1 cellular context compared by ENCODE assay signal in the genomic region with DNA sequence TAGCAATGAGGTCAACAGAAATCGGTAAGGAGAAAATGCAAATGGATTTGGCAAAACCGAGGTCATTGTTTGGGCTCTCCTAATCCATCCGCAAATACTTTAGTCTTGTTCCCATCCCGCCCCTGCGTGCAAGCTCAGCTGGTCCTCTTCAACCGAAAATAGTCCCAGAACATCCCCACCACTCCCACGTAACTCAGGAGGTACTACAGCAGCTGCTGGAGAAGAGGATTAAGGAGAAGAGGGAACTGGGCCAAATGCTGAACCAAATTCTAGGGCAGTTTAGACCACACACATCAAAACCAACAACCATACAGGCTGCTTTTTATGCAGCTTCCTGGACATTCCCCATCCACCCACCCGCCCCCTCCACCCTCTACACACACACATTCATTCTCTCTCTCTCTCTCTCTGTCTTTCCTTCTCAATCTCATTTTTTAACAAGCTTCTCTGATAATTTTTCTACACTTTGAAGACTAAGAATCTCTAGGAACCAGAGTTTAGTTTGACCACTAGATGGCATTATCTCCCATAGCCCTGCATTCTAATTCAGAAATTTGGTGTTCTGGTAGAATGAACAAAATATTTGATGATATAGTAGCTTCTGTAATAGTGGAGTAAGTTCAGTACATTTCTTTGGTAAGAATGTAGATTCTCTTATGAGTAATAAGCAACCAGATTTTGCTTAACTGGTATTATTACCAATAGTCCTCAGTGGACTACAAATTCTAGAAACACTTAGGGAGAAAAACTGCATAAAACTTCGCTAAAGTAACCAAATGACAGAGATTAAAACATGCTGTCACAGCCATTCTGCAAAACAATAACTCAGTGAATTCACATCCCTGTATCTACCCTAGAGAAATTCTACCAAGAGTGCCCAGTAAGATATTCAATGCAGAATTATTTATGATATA.
TF ChIP-seq lines count a peak whose summit lies in the region.

No MANE protein-coding gene starts in this region.

TF ChIP-seq in HepG2, 621 proteins besides CTCF, POLR2A, EP300 and RAD21 (continued from another document):
- TF ChIP-seq CCAR2 (optimal IDR thresholded peaks at IDR 0.05; ENCODE audit: low read depth, low read length) (no peak), STAG1 (CRISPR knock-in tag; IDR thresholded peaks at IDR 0.05) (peak; percentile 64), HOXA7 (CRISPR knock-in tag; IDR thresholded peaks at IDR 0.05) (no peak)
